In the genomic region with DNA sequence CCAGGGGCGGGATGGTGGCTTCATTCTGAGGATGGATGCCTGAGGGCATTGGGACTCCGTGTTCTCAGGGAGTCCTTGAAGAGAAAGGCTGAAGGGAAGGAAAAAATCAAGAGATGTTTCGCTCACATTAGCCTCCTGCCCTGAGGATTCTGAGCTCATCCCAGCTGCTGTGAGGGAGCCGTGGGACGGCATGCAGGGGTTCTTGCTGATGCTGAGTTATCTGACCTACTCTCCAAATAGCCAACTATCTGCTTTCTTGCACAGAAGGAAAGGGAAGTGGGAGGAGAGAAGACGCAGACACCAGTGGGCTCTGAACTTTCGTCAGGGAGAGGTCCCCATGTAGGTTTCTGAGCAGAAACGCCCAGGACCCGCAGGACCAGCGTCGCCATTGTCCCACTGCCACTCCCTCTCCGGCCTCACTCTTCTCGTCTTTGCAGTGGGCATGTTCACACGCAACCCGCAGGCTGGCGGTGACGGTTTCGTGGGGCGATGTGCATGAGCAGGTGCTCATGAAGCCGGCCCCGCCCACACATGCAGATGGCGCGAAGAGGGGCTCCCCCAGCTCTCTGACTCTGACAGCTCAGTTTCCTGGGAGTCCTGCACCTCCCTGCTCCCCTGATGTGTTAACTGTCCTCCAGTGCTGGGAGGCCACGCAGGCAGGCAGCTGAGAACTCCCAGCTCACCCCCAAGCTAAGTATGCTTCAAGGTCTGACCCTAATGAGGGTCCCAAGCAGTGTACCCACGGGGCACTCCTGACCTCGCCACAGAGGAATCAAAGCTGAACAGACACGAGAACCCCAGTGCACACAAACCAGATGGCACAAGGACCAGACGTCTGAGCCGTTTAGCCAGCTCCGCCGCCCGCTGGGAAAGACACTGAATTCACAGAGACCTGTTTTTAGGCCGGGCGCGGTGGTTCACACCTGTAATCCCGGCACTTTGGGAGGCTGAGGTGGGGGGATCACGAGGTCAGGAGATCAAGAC, we compare ENCODE assay signal across 10 cellular contexts. TPM values are rescaled to one million over a fixed set of nuclear protein-coding genes. Genes with fewer than 3 reads are reported as not detected.
DNase-seq lines count a peak whose midpoint lies in the region; ATAC-seq and TF ChIP-seq lines count a peak whose summit lies in the region.
"Had no signal": no experiment of that assay in that cellular context is flagged by ENCODE, and none has a peak within 500 bp of the region (broad histone marks: within the 10 kb centered on the region; RNA-seq: fewer than 3 reads in every experiment).

No MANE protein-coding gene starts in this region.

- intact Hi-C loops in activated naive CD4-positive, alpha-beta T cell treated with anti-CD3 and anti-CD28 coated beads for 36 hours (cut with micrococcal nuclease): no loop called here
- intact Hi-C loops in esophagus squamous epithelium (cut with DNase I): no loop called here
- intact Hi-C loops in colonic mucosa (cut with DNase I): no loop called here

- H3K4me3 Mint-ChIP-seq in activated naive CD4-positive, alpha-beta T cell treated with anti-CD3 and anti-CD28 coated beads for 36 hours: no peak overlapping the region
- no peak overlapping the region for H3K4me3 Mint-ChIP-seq in activated T-cell treated with anti-CD3 and anti-CD28 coated beads, Interleukin-2, amount 50 U/mL, for 24 hours
- peak overlapping the region; percentile 26 to 39 for H3K4me3 Mint-ChIP-seq in stimulated activated naive B cell treated with anti-CD40 and anti-IgM and Interleukin-4, amounts not matched to agents 10 μg/mL and 1 μg/mL and 100 μg/mL, for 72 hours

- no peak for TF ChIP-seq POLR2A in esophagus squamous epithelium (IDR thresholded peaks at IDR 0.05)

- peaks cover 10% of the 10 kb centered on the region for H3K9me3 Mint-ChIP-seq in activated naive CD4-positive, alpha-beta T cell treated with anti-CD3 and anti-CD28 coated beads for 36 hours
- H3K9me3 Mint-ChIP-seq in activated T-cell treated with anti-CD3 and anti-CD28 coated beads, Interleukin-2, amount 50 U/mL, for 24 hours: peaks cover 10% of the 10 kb centered on the region
- H3K9me3 Mint-ChIP-seq in stimulated activated naive B cell treated with anti-CD40 and anti-IgM and Interleukin-4, amounts not matched to agents 10 μg/mL and 1 μg/mL and 100 μg/mL, for 72 hours: peaks cover 0 to 3% of the 10 kb centered on the region in 2 donors

- H3K36me3 ChIP-seq in esophagus squamous epithelium: no peaks in the 10 kb centered on the region
- no peaks in the 10 kb centered on the region for H3K36me3 ChIP-seq in colonic mucosa

- WGBS in esophagus squamous epithelium, 2 donors: 61 to 64% methylated on average over 26 to 33 of the region's 37 CpGs

- H3K27ac ChIP-seq in esophagus squamous epithelium (no peak overlapping the region), colonic mucosa (no peak overlapping the region)

- no peaks in the 10 kb centered on the region for H3K27me3 Mint-ChIP-seq in activated naive CD4-positive, alpha-beta T cell treated with anti-CD3 and anti-CD28 coated beads for 36 hours (ENCODE audit: low read depth)
- peaks cover 22% of the 10 kb centered on the region for H3K27me3 Mint-ChIP-seq in activated T-cell treated with anti-CD3 and anti-CD28 coated beads, Interleukin-2, amount 50 U/mL, for 24 hours
- H3K27me3 Mint-ChIP-seq in stimulated activated naive B cell treated with anti-CD40 and anti-IgM and Interleukin-4, amounts not matched to agents 10 μg/mL and 1 μg/mL and 100 μg/mL, for 72 hours: no peaks in the 10 kb centered on the region

- no peak overlapping the region for H3K9ac ChIP-seq in colonic mucosa (ENCODE audit: low read depth in 2 of 2, low read length in 2 of 2)

- H3K4me3 ChIP-seq in esophagus squamous epithelium: peak overlapping the region in 1 of 4 donors; percentile 8
- H3K4me3 ChIP-seq in colonic mucosa: no peak overlapping the region

- H3K27ac Mint-ChIP-seq in activated naive CD4-positive, alpha-beta T cell treated with anti-CD3 and anti-CD28 coated beads for 36 hours: no peak overlapping the region
- H3K27ac Mint-ChIP-seq in activated T-cell treated with anti-CD3 and anti-CD28 coated beads, Interleukin-2, amount 50 U/mL, for 24 hours: no peak overlapping the region
- H3K27ac Mint-ChIP-seq in stimulated activated naive B cell treated with anti-CD40 and anti-IgM and Interleukin-4, amounts not matched to agents 10 μg/mL and 1 μg/mL and 100 μg/mL, for 72 hours: peak overlapping the region; percentile 78

- CTCF ChIA-PET in activated naive CD4-positive, alpha-beta T cell treated with anti-CD3 and anti-CD28 coated beads for 36 hours (lab: Charles Lee): interaction anchor here (0.7 kb wide), 1 partner anchor 70 kb away, joined by 3 read pairs; no protein-coding TSS in a partner anchor

- peaks cover 0 to 34% (median 0%) of the 10 kb centered on the region in 3 donors for H3K4me1 ChIP-seq in esophagus squamous epithelium
- no peaks in the 10 kb centered on the region for H3K4me1 ChIP-seq in colonic mucosa

- peaks cover 0 to 6% (median 6%) of the 10 kb centered on the region in 3 donors for H3K9me3 ChIP-seq in esophagus squamous epithelium
- no peaks in the 10 kb centered on the region for H3K9me3 ChIP-seq in colonic mucosa

- TF ChIP-seq CTCF in esophagus squamous epithelium (IDR thresholded peaks at IDR 0.05) (no peak), colonic mucosa (IDR thresholded peaks at IDR 0.05) (no peak)

- H3K27me3 ChIP-seq in esophagus squamous epithelium (peaks cover 0 to 8% (median 0%) of the 10 kb centered on the region in 4 donors), colonic mucosa (no peaks in the 10 kb centered on the region)

- no peaks in the 10 kb centered on the region for H3K4me1 Mint-ChIP-seq in activated naive CD4-positive, alpha-beta T cell treated with anti-CD3 and anti-CD28 coated beads for 36 hours (ENCODE audit: low read depth)
- H3K4me1 Mint-ChIP-seq in activated T-cell treated with anti-CD3 and anti-CD28 coated beads, Interleukin-2, amount 50 U/mL, for 24 hours (ENCODE audit: low read depth): peaks cover 10% of the 10 kb centered on the region
- peaks cover 28 to 49% of the 10 kb centered on the region in 2 donors for H3K4me1 Mint-ChIP-seq in stimulated activated naive B cell treated with anti-CD40 and anti-IgM and Interleukin-4, amounts not matched to agents 10 μg/mL and 1 μg/mL and 100 μg/mL, for 72 hours

- ATAC-seq in HG02938 (IDR thresholded peaks at IDR 0.05; ENCODE audit: unreplicated experiment): peak; percentile 63
- ATAC-seq in stimulated activated naive B cell treated with anti-CD40 and anti-IgM and Interleukin-4, amounts not matched to agents 10 μg/mL and 1 μg/mL and 100 μg/mL, for 72 hours (replicated peaks): peak; percentile 85 to 86

- peak; percentile 47 for DNase-seq in activated naive CD4-positive, alpha-beta T cell treated with anti-CD3 and anti-CD28 coated beads for 36 hours
- no peak for DNase-seq in activated naive CD4-positive, alpha-beta T cell (lab: John Stamatoyannopoulos, UW)
- DNase-seq in activated T-cell treated with anti-CD3 and anti-CD28 coated beads, Interleukin-2, amount 50 U/mL, for 24 hours: peak; percentile 49
- DNase-seq in stimulated activated naive B cell treated with anti-CD40 and anti-IgM and Interleukin-4, amounts not matched to agents 10 μg/mL and 1 μg/mL and 100 μg/mL, for 72 hours: peak; percentile 87
- DNase-seq in OCI-M1 (lab: John Stamatoyannopoulos, UW): no peak
- DNase-seq in esophagus squamous epithelium (lab: John Stamatoyannopoulos, UW): no peak
- no peak for DNase-seq in colonic mucosa
- DNase-seq: NCI-H1930, nucleus accumbens had no signal

- no peaks in the 10 kb centered on the region for H3K36me3 Mint-ChIP-seq in activated naive CD4-positive, alpha-beta T cell treated with anti-CD3 and anti-CD28 coated beads for 36 hours (ENCODE audit: low read depth)
- H3K36me3 Mint-ChIP-seq in activated T-cell treated with anti-CD3 and anti-CD28 coated beads, Interleukin-2, amount 50 U/mL, for 24 hours (ENCODE audit: low read depth): no peaks in the 10 kb centered on the region
- H3K36me3 Mint-ChIP-seq in stimulated activated naive B cell treated with anti-CD40 and anti-IgM and Interleukin-4, amounts not matched to agents 10 μg/mL and 1 μg/mL and 100 μg/mL, for 72 hours: no peaks in the 10 kb centered on the region

RNA-seq across cellular contexts. Expression of gene ABLIM2, which starts 13.6 kb away (rescaled TPM):
- under 1 TPM; 0.22 to 0.24 TPM for total RNA-seq in activated naive CD4-positive, alpha-beta T cell treated with anti-CD3 and anti-CD28 coated beads for 36 hours
- total RNA-seq in esophagus squamous epithelium: 10 to 100 TPM; 13.5 to 26.7 (median 15.7) TPM
- 10 to 100 TPM; 11.1 to 11.5 TPM for total RNA-seq in colonic mucosa

RNA-seq across cellular contexts. Expression of gene SH3TC1, which starts 26.9 kb away (rescaled TPM):
- 10 to 100 TPM; 17.9 to 23.6 TPM for total RNA-seq in activated naive CD4-positive, alpha-beta T cell treated with anti-CD3 and anti-CD28 coated beads for 36 hours
- total RNA-seq in esophagus squamous epithelium: 10 to 100 TPM; 24.6 to 31.2 (median 27.1) TPM
- 10 to 100 TPM; 10.8 to 22.5 TPM for total RNA-seq in colonic mucosa

Comparison
In these comparisons a context has a peak if more than half of its experiments do, and no peak if none do; other contexts are left out.
1. DNase-seq: peak in activated naive CD4-positive, alpha-beta T cell treated with anti-CD3 and anti-CD28 coated beads for 36 hours (single experiment), activated T-cell treated with anti-CD3 and anti-CD28 coated beads, Interleukin-2, amount 50 U/mL, for 24 hours (single experiment) and stimulated activated naive B cell treated with anti-CD40 and anti-IgM and Interleukin-4, amounts not matched to agents 10 μg/mL and 1 μg/mL and 100 μg/mL, for 72 hours (single experiment); none in activated naive CD4-positive, alpha-beta T cell (0 of 4), OCI-M1 (single experiment), esophagus squamous epithelium (single experiment) and colonic mucosa (single experiment).
2. H3K4me3 Mint-ChIP-seq: peak in stimulated activated naive B cell treated with anti-CD40 and anti-IgM and Interleukin-4, amounts not matched to agents 10 μg/mL and 1 μg/mL and 100 μg/mL, for 72 hours (2 of 2); none in activated naive CD4-positive, alpha-beta T cell treated with anti-CD3 and anti-CD28 coated beads for 36 hours (single experiment) and activated T-cell treated with anti-CD3 and anti-CD28 coated beads, Interleukin-2, amount 50 U/mL, for 24 hours (single experiment).
3. RNA of gene ABLIM2, which starts 13.6 kb away (total RNA-seq): 13.5 to 26.7 TPM in esophagus squamous epithelium and 11.1 to 11.5 TPM in colonic mucosa; 0.22 to 0.24 TPM in activated naive CD4-positive, alpha-beta T cell treated with anti-CD3 and anti-CD28 coated beads for 36 hours; every median in the first group is over 4 times any median in the second.